Comparison of ENCODE assay signal across 1 cellular context in genomic region chr3:55485208-55485791, GRCh38.
A peak's percentile ranks its signal among the peaks of the same experiment; 100 is the strongest.
TF ChIP-seq lines count a peak whose summit lies in the region.

No MANE protein-coding gene starts in this region.

TF ChIP-seq in HepG2, 621 proteins besides CTCF, POLR2A, EP300 and RAD21 (continued from another document):
- TF ChIP-seq HNRNPLL (IDR thresholded peaks at IDR 0.05; ENCODE audit: low read depth, low read length, poor library complexity, severe bottlenecking) (peak; percentile 57), EZH2 (conservative IDR thresholded peaks at IDR 0.05; ENCODE audit: low read depth, low read length) (peak; percentile 72; the same call in 1 of the 2 replicates), GATA4 (IDR thresholded peaks at IDR 0.05; ENCODE audit: borderline replicate concordance, low read depth) (no peak), HNF4G (IDR thresholded peaks at IDR 0.05; ENCODE audit: borderline replicate concordance, low read depth, low read length) (no peak), HNF4G (CRISPR knock-in tag; IDR thresholded peaks at IDR 0.05; ENCODE audit: borderline replicate concordance, low read depth) (no peak), RFX5 (IDR thresholded peaks at IDR 0.05; ENCODE audit: low read depth, low read length) (no peak), ZNF737 (CRISPR knock-in tag; IDR thresholded peaks at IDR 0.05; ENCODE audit: borderline replicate concordance) (no peak), ZNF652 (CRISPR knock-in tag; IDR thresholded peaks at IDR 0.05; ENCODE audit: borderline replicate concordance, low read depth) (peak; percentile 84), PRDM15 (CRISPR knock-in tag; IDR thresholded peaks at IDR 0.05) (no peak), CREB1 (IDR thresholded peaks at IDR 0.05) (no peak), CREB1 (CRISPR knock-in tag; IDR thresholded peaks at IDR 0.05) (no peak), KDM2A (CRISPR knock-in tag; IDR thresholded peaks at IDR 0.05; ENCODE audit: borderline replicate concordance, low read depth) (0 out of 2 replicates have a peak, but pooled peaks have one; percentile 46), ZNF788 (CRISPR knock-in tag; IDR thresholded peaks at IDR 0.05; ENCODE audit: borderline replicate concordance) (no peak), POLR2G (IDR thresholded peaks at IDR 0.05; ENCODE audit: low read depth, low read length) (no peak), ZSCAN20 (CRISPR knock-in tag; IDR thresholded peaks at IDR 0.05; ENCODE audit: borderline replicate concordance) (no peak), CENPT (CRISPR knock-in tag; IDR thresholded peaks at IDR 0.05; ENCODE audit: low read depth) (no peak), ZNF235 (CRISPR knock-in tag; IDR thresholded peaks at IDR 0.05; ENCODE audit: borderline replicate concordance) (no peak), ZNF354B (CRISPR knock-in tag; IDR thresholded peaks at IDR 0.05) (no peak), KAT2B (IDR thresholded peaks at IDR 0.05; ENCODE audit: borderline replicate concordance, low read depth, low read length) (no peak), ZNF607 (CRISPR knock-in tag; IDR thresholded peaks at IDR 0.05; ENCODE audit: borderline replicate concordance) (no peak), SATB2 (CRISPR knock-in tag; IDR thresholded peaks at IDR 0.05) (no peak), ZNF577 (CRISPR knock-in tag; IDR thresholded peaks at IDR 0.05; ENCODE audit: borderline replicate concordance, low read depth) (no peak), CHD4 (IDR thresholded peaks at IDR 0.05; ENCODE audit: borderline replicate concordance, low read length) (no peak), ZNF513 (CRISPR knock-in tag; conservative IDR thresholded peaks at IDR 0.05) (no peak), RCOR2 (CRISPR knock-in tag; IDR thresholded peaks at IDR 0.05) (no peak)
- TF ChIP-seq, protein P1, sequence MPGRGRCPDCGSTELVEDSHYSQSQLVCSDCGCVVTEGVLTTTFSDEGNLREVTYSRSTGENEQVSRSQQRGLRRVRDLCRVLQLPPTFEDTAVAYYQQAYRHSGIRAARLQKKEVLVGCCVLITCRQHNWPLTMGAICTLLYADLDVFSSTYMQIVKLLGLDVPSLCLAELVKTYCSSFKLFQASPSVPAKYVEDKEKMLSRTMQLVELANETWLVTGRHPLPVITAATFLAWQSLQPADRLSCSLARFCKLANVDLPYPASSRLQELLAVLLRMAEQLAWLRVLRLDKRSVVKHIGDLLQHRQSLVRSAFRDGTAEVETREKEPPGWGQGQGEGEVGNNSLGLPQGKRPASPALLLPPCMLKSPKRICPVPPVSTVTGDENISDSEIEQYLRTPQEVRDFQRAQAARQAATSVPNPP (CRISPR knock-in tag; IDR thresholded peaks at IDR 0.05), result no peak
- TF ChIP-seq, protein P2, sequence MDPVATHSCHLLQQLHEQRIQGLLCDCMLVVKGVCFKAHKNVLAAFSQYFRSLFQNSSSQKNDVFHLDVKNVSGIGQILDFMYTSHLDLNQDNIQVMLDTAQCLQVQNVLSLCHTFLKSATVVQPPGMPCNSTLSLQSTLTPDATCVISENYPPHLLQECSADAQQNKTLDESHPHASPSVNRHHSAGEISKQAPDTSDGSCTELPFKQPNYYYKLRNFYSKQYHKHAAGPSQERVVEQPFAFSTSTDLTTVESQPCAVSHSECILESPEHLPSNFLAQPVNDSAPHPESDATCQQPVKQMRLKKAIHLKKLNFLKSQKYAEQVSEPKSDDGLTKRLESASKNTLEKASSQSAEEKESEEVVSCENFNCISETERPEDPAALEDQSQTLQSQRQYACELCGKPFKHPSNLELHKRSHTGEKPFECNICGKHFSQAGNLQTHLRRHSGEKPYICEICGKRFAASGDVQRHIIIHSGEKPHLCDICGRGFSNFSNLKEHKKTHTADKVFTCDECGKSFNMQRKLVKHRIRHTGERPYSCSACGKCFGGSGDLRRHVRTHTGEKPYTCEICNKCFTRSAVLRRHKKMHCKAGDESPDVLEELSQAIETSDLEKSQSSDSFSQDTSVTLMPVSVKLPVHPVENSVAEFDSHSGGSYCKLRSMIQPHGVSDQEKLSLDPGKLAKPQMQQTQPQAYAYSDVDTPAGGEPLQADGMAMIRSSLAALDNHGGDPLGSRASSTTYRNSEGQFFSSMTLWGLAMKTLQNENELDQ (CRISPR knock-in tag; IDR thresholded peaks at IDR 0.05; ENCODE audit: borderline replicate concordance), result no peak
- TF ChIP-seq, protein P3, sequence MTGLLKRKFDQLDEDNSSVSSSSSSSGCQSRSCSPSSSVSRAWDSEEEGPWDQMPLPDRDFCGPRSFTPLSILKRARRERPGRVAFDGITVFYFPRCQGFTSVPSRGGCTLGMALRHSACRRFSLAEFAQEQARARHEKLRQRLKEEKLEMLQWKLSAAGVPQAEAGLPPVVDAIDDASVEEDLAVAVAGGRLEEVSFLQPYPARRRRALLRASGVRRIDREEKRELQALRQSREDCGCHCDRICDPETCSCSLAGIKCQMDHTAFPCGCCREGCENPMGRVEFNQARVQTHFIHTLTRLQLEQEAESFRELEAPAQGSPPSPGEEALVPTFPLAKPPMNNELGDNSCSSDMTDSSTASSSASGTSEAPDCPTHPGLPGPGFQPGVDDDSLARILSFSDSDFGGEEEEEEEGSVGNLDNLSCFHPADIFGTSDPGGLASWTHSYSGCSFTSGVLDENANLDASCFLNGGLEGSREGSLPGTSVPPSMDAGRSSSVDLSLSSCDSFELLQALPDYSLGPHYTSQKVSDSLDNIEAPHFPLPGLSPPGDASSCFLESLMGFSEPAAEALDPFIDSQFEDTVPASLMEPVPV (CRISPR knock-in tag; IDR thresholded peaks at IDR 0.05), result no peak
- TF ChIP-seq, protein P4, sequence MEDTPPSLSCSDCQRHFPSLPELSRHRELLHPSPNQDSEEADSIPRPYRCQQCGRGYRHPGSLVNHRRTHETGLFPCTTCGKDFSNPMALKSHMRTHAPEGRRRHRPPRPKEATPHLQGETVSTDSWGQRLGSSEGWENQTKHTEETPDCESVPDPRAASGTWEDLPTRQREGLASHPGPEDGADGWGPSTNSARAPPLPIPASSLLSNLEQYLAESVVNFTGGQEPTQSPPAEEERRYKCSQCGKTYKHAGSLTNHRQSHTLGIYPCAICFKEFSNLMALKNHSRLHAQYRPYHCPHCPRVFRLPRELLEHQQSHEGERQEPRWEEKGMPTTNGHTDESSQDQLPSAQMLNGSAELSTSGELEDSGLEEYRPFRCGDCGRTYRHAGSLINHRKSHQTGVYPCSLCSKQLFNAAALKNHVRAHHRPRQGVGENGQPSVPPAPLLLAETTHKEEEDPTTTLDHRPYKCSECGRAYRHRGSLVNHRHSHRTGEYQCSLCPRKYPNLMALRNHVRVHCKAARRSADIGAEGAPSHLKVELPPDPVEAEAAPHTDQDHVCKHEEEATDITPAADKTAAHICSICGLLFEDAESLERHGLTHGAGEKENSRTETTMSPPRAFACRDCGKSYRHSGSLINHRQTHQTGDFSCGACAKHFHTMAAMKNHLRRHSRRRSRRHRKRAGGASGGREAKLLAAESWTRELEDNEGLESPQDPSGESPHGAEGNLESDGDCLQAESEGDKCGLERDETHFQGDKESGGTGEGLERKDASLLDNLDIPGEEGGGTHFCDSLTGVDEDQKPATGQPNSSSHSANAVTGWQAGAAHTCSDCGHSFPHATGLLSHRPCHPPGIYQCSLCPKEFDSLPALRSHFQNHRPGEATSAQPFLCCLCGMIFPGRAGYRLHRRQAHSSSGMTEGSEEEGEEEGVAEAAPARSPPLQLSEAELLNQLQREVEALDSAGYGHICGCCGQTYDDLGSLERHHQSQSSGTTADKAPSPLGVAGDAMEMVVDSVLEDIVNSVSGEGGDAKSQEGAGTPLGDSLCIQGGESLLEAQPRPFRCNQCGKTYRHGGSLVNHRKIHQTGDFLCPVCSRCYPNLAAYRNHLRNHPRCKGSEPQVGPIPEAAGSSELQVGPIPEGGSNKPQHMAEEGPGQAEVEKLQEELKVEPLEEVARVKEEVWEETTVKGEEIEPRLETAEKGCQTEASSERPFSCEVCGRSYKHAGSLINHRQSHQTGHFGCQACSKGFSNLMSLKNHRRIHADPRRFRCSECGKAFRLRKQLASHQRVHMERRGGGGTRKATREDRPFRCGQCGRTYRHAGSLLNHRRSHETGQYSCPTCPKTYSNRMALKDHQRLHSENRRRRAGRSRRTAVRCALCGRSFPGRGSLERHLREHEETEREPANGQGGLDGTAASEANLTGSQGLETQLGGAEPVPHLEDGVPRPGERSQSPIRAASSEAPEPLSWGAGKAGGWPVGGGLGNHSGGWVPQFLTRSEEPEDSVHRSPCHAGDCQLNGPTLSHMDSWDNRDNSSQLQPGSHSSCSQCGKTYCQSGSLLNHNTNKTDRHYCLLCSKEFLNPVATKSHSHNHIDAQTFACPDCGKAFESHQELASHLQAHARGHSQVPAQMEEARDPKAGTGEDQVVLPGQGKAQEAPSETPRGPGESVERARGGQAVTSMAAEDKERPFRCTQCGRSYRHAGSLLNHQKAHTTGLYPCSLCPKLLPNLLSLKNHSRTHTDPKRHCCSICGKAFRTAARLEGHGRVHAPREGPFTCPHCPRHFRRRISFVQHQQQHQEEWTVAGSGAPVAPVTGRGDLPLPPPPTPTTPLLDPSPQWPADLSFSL (CRISPR knock-in tag; IDR thresholded peaks at IDR 0.05), result no peak
- TF ChIP-seq, protein P5, sequence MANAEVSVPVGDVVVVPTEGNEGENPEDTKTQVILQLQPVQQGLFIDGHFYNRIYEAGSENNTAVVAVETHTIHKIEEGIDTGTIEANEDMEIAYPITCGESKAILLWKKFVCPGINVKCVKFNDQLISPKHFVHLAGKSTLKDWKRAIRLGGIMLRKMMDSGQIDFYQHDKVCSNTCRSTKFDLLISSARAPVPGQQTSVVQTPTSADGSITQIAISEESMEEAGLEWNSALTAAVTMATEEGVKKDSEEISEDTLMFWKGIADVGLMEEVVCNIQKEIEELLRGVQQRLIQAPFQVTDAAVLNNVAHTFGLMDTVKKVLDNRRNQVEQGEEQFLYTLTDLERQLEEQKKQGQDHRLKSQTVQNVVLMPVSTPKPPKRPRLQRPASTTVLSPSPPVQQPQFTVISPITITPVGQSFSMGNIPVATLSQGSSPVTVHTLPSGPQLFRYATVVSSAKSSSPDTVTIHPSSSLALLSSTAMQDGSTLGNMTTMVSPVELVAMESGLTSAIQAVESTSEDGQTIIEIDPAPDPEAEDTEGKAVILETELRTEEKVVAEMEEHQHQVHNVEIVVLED (CRISPR knock-in tag; IDR thresholded peaks at IDR 0.05; ENCODE audit: borderline replicate concordance), result no peak
